8 cellular contexts compared by ENCODE assay signal in the genomic region with DNA sequence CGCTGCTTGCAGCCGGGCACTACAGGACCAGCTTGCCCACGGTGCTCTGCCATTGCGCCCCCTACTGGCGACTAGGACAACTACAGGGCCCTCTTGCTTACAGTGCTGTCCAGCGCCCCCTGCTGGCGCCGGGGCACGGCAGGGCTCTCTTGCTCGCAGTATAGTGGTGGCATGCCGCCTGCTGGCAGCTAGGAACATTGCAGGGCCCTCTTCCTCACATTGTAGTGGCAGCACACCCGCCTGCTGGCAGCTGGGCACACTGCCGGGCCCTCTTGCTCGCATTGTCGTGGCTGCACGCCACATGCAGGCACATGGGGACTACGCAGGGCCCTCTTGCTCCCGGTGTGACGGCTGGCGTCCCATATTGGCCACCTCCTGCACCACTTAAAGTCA. TPM values are rescaled to one million over a fixed set of nuclear protein-coding genes. Genes with fewer than 3 reads are reported as not detected.
DNase-seq lines count a peak whose midpoint lies in the region; ATAC-seq and TF ChIP-seq lines count a peak whose summit lies in the region.
"Not testable (repeated sequence)": the region's sequence is repeated elsewhere in the genome, so short reads cannot be mapped to it uniquely, and the experiment has no call there.

No MANE protein-coding gene starts in this region.

- H3K36me3 ChIP-seq in lower lobe of right lung = not testable (repeated sequence)

- H3K27ac ChIP-seq in HL-60 (replicated peaks) (peak overlapping the region; percentile 78), lower lobe of right lung (peak overlapping the region; percentile 81)

- intact Hi-C loops in lower lobe of right lung (cut with DNase I) = not testable (repeated sequence)

- H3K4me3 Mint-ChIP-seq in T-helper 17 cell (peak overlapping the region; percentile 88), type B pancreatic cell (peak overlapping the region; percentile 98)

- H3K36me3 Mint-ChIP-seq in T-helper 17 cell (ENCODE audit: low read depth); activated naive CD4-positive, alpha-beta T cell treated with anti-CD3 and anti-CD28 coated beads, Interleukin-2, amount 50 U/mL, for 72 hours; type B pancreatic cell: not testable (repeated sequence)

- DNase-seq in GM10248 (ENCODE audit: extremely low spot score) = peak; percentile 53
- DNase-seq in HL-60 (ENCODE audit: low read depth in 1 of 2, low spot score in 1 of 2) = peak; percentile 79 to 93
- peak; percentile 70 to 88 (median 88) for DNase-seq in T-helper 17 cell
- DNase-seq in activated naive CD4-positive, alpha-beta T cell treated with anti-CD3 and anti-CD28 coated beads, Interleukin-2, amount 50 U/mL, for 72 hours (ENCODE audit: low spot score in 2 of 2) = peak; percentile 89 to 95
- peak; percentile 93 for DNase-seq in fibroblast of gingiva (ENCODE audit: low read depth)
- DNase-seq in lower lobe of right lung = peak; percentile 95
- DNase-seq in smooth muscle cell of the brain vasculature (ENCODE audit: low read depth, low spot score) = peak; percentile 77
- peak; percentile 94 for DNase-seq in type B pancreatic cell (ENCODE audit: extremely low spot score, unreplicated experiment)

- H3K4me1 Mint-ChIP-seq in T-helper 17 cell; type B pancreatic cell (ENCODE audit: unreplicated experiment): not testable (repeated sequence)

- POLR2A ChIA-PET in GM10248 (lab: Yijun Ruan, JAX) = interaction anchor here (0.6 kb wide), 1 partner anchor 98 kb away, joined by 6 read pairs; no protein-coding TSS in a partner anchor

- CTCF ChIA-PET in GM10248 (lab: Yijun Ruan, JAX) = interaction anchor here (0.7 to 2.4 kb wide), 20 partner anchors 25 to 375 kb away, joined by 3 to 25 read pairs (median 4); no protein-coding TSS in a partner anchor

- H3K4me3 ChIP-seq in HL-60 (replicated peaks; ENCODE audit: insufficient read depth, low read length) (peak overlapping the region; percentile 40), lower lobe of right lung (peak overlapping the region; percentile 53)

- not testable (repeated sequence) for H3K9me3 ChIP-seq in T-helper 17 cell (ENCODE audit: control insufficient read depth, low read length, poor library complexity, severe bottlenecking); lower lobe of right lung

- not testable (repeated sequence) for H3K9me3 Mint-ChIP-seq in activated naive CD4-positive, alpha-beta T cell treated with anti-CD3 and anti-CD28 coated beads, Interleukin-2, amount 50 U/mL, for 72 hours; type B pancreatic cell

- H3K27ac Mint-ChIP-seq in T-helper 17 cell (peak overlapping the region; percentile 95), type B pancreatic cell (peak overlapping the region; percentile 95)
- peak overlapping the region; percentile 74 to 90 for H3K27ac Mint-ChIP-seq in activated naive CD4-positive, alpha-beta T cell treated with anti-CD3 and anti-CD28 coated beads, Interleukin-2, amount 50 U/mL, for 72 hours

- H3K27me3 Mint-ChIP-seq in T-helper 17 cell, type B pancreatic cell: not testable (repeated sequence)

- not testable (repeated sequence) for H3K4me1 ChIP-seq in lower lobe of right lung

- peak; percentile 99 for TF ChIP-seq CTCF in GM10248 (IDR thresholded peaks at IDR 0.05; ENCODE audit: control extremely low read depth, extremely low read depth, low read depth, missing control alignments)
- peak; percentile 86 for TF ChIP-seq CTCF in HL-60 (IDR thresholded peaks at IDR 0.05; ENCODE audit: insufficient read depth, low read length)
- TF ChIP-seq CTCF in lower lobe of right lung (IDR thresholded peaks at IDR 0.05) = peak; percentile 91
- TF ChIP-seq CTCF in type B pancreatic cell (conservative IDR thresholded peaks at IDR 0.05) = peak; percentile 92

- not testable (repeated sequence) for H3K27me3 ChIP-seq in HL-60 (ENCODE audit: insufficient read depth, poor library complexity, severe bottlenecking); lower lobe of right lung (ENCODE audit: low read depth)

- ATAC-seq in T-helper 17 cell = peak; percentile 49
- peak in 1 of 2 donors; percentile 13 for ATAC-seq in activated naive CD4-positive, alpha-beta T cell treated with anti-CD3 and anti-CD28 coated beads, Interleukin-2, amount 50 U/mL, for 72 hours
- peak in 1 of 2 donors; percentile 81 for ATAC-seq in lower lobe of right lung

RNA-seq across cellular contexts. Expression of gene RABL2A, which starts 23.0 kb away (rescaled TPM):
- total RNA-seq in T-helper 17 cell (10 to 100 TPM; 14.9 to 18.8 TPM), lower lobe of right lung (28.9 TPM), type B pancreatic cell (ENCODE audit: low replicate concordance) (30.7 and 47.0 TPM in 2 replicates)
- total RNA-seq in activated naive CD4-positive, alpha-beta T cell treated with anti-CD3 and anti-CD28 coated beads, Interleukin-2, amount 50 U/mL, for 72 hours = 1 to 10 TPM; 4.3 to 8.1 TPM
